Comparison of ENCODE assay signal across 17 cellular contexts in genomic region chr17:79936661-79937434, GRCh38.
A peak's percentile ranks its signal among the peaks of the same experiment; 100 is the strongest.
DNase-seq lines count a peak whose midpoint lies in the region; ATAC-seq, FAIRE-seq and TF ChIP-seq lines count a peak whose summit lies in the region.
"Had no signal": no experiment of that assay in that cellular context is flagged by ENCODE, and none has a peak within 500 bp of the region (broad histone marks: within the 10 kb centered on the region; RNA-seq: fewer than 3 reads in every experiment).

No MANE protein-coding gene starts in this region.

- peak overlapping the region in 4 of 6 donors; percentile 38 to 95 (median 91) for H3K27ac Mint-ChIP-seq in naive B cell

- peaks cover 5 to 66% (median 15%) of the 10 kb centered on the region in 3 donors for H3K27me3 Mint-ChIP-seq in naive B cell

- no peaks in the 10 kb centered on the region for H3K9me3 ChIP-seq in SK-N-MC (ENCODE audit: low read depth, low read length)
- H3K9me3 ChIP-seq: lower lobe of right lung, tibial nerve had no signal

- peaks cover 14 to 77% (median 74%) of the 10 kb centered on the region in 3 donors for H3K4me1 Mint-ChIP-seq in naive B cell

- peak overlapping the region; percentile 52 for H3K4me3 ChIP-seq in SK-N-MC
- H3K4me3 ChIP-seq: lower lobe of right lung, tibial nerve had no signal

- TF ChIP-seq CTCF in GM20000 (IDR thresholded peaks at IDR 0.05; ENCODE audit: extremely low read depth, missing control alignments), result no peak

- no peak overlapping the region for H3K9ac ChIP-seq in SK-N-MC (ENCODE audit: insufficient read length)

- H3K4me3 Mint-ChIP-seq in naive B cell, result peak overlapping the region; percentile 9 to 92 (median 81)

- H3K27ac ChIP-seq in SK-N-MC, result peak overlapping the region; percentile 77; the same call in 1 of the 2 replicates
- H3K27ac ChIP-seq: lower lobe of right lung, tibial nerve had no signal

- peaks cover 0 to 2% (median 0%) of the 10 kb centered on the region in 7 donors for H3K9me3 Mint-ChIP-seq in naive B cell

- FAIRE-seq in GM12891 (lab: Jason Lieb, UNC), result peak; percentile 73

- no peaks in the 10 kb centered on the region for H3K36me3 ChIP-seq in SK-N-MC (ENCODE audit: insufficient read depth, low read length)
- H3K36me3 ChIP-seq: lower lobe of right lung had no signal

- TF ChIP-seq POLR2A in GM12891 (IDR thresholded peaks at IDR 0.05; ENCODE audit: low read depth, low read length), result no peak

- ATAC-seq in naive B cell (ENCODE audit: low read depth in 2 of 2), result peak; percentile 48 to 60
- ATAC-seq in GM18868 (IDR thresholded peaks at IDR 0.05; ENCODE audit: unreplicated experiment), result no peak
- ATAC-seq: lower lobe of right lung had no signal

- no peaks in the 10 kb centered on the region for H3K36me3 Mint-ChIP-seq in naive B cell

- DNase-seq in NCI-H1436 (lab: John Stamatoyannopoulos, UW) (peak; percentile 63), NCI-H1436 treated with DMSO at 0.1 percent for 48 hours (lab: John Stamatoyannopoulos, UW) (no peak), GM12891 (ENCODE audit: insufficient read length, low spot score) (no peak), SK-N-MC (ENCODE audit: low read depth, low spot score) (no peak), naive B cell (peak; percentile 10), GM20000 (ENCODE audit: low spot score) (no peak), COR-L47 (lab: John Stamatoyannopoulos, UW) (no peak)
- DNase-seq: 8988T; activated CD4-positive, alpha-beta T cell treated with anti-CD3 and anti-CD28 coated beads for 4 hours; activated gamma-delta T cell; cerebellar nuclear complex; DMS153; erythroblast; lower lobe of right lung; MV-4-11 had no signal

TF ChIP-seq in GM12891, 5 proteins besides CTCF, POLR2A, EP300 and RAD21:
- TF ChIP-seq SPI1 (IDR thresholded peaks at IDR 0.05; ENCODE audit: low read depth, low read length), result no peak
- no peak for TF ChIP-seq TAF1 (IDR thresholded peaks at IDR 0.05; ENCODE audit: low read depth, low read length)
- TF ChIP-seq POU2F2 (IDR thresholded peaks at IDR 0.05; ENCODE audit: low read depth, low read length), result no peak
- TF ChIP-seq PAX5 (IDR thresholded peaks at IDR 0.05; ENCODE audit: insufficient read depth, low read length, severe bottlenecking), result no peak
- TF ChIP-seq POLR2AphosphoS5 (IDR thresholded peaks at IDR 0.05; ENCODE audit: low read depth, low read length), result no peak

Comparison
In these comparisons a context has a peak if more than half of its experiments do, and no peak if none do; other contexts are left out.
1. DNase-seq: peak in NCI-H1436 (single experiment) and naive B cell (single experiment); none in NCI-H1436 treated with DMSO at 0.1 percent for 48 hours (single experiment), GM12891 (single experiment), SK-N-MC (single experiment), GM20000 (single experiment) and COR-L47 (single experiment).